11 cellular contexts compared by ENCODE assay signal in the genomic region with DNA sequence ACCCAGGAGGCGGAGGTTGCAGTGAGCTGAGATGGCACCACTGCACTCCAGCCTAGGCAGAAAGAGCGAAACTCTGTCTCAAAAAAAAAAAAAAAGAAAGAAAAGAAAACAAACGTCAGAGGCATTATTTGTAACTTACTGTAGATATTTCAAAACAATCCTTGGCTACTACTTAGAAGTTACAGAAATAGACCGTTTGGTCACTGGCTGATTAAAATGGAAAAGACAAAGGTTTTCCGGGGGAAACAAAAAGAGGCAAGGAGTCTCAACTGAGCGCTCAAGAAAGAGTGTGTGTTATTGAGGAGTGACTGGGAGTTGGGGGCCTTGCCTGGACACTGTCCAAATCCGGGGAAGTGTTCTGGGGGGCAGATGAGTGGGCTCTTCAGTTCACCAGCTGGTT. TPM values are rescaled to one million over a fixed set of nuclear protein-coding genes. Genes with fewer than 3 reads are reported as not detected.
A peak's percentile ranks its signal among the peaks of the same experiment; 100 is the strongest.
DNase-seq lines count a peak whose midpoint lies in the region; TF ChIP-seq lines count a peak whose summit lies in the region.
"Had no signal": no experiment of that assay in that cellular context is flagged by ENCODE, and none has a peak within 500 bp of the region (broad histone marks: within the 10 kb centered on the region; RNA-seq: fewer than 3 reads in every experiment).

No MANE protein-coding gene starts in this region.

- no peak for TF ChIP-seq POLR2A in prostate gland (IDR thresholded peaks at IDR 0.05)

- DNase-seq in AG08395 (ENCODE audit: low spot score): peak; percentile 47
- no peak for DNase-seq in activated T-helper 1 cell treated with anti-CD3 and anti-CD28 coated beads, Interleukin-12 subunit alpha, Interleukin-12 subunit beta, Interleukin-2, Interleukin-4 antibody, amounts not matched to agents 30 ng/mL and 10 ng/mL and 1 ng/mL, durations not matched to agents 14 hours and 24 hours and 36 hours (ENCODE audit: low spot score)
- peak; percentile 55 for DNase-seq in fibroblast of mammary gland (ENCODE audit: low read depth)
- DNase-seq in prostate gland (ENCODE audit: low spot score): no peak
- no peak for DNase-seq in posterior cingulate gyrus
- DNase-seq in Kasumi-1 (lab: John Stamatoyannopoulos, UW): no peak
- DNase-seq in stimulated activated CD4-positive, alpha-beta T cell treated with anti-CD3 and anti-CD28 coated beads, Interleukin-4, amount 100 ng/mL, for 4 hours: no peak
- DNase-seq in progenitor cell of endocrine pancreas (ENCODE audit: low spot score, unreplicated experiment): no peak
- DNase-seq: NCI-H2081 had no signal

- H3K27me3 ChIP-seq in prostate gland (replicated peaks; ENCODE audit: insufficient read depth): no peaks in the 10 kb centered on the region

- peaks cover 4% of the 10 kb centered on the region for H3K36me3 Mint-ChIP-seq in activated T-helper 1 cell treated with anti-CD3 and anti-CD28 coated beads, Interleukin-12 subunit alpha, Interleukin-12 subunit beta, Interleukin-2, Interleukin-4 antibody, amounts not matched to agents 30 ng/mL and 10 ng/mL and 1 ng/mL, durations not matched to agents 14 hours and 24 hours and 36 hours (ENCODE audit: low read depth)
- H3K36me3 Mint-ChIP-seq in progenitor cell of endocrine pancreas (ENCODE audit: insufficient read depth): no peaks in the 10 kb centered on the region

- peaks cover 26% of the 10 kb centered on the region for H3K4me1 Mint-ChIP-seq in activated T-helper 1 cell treated with anti-CD3 and anti-CD28 coated beads, Interleukin-12 subunit alpha, Interleukin-12 subunit beta, Interleukin-2, Interleukin-4 antibody, amounts not matched to agents 30 ng/mL and 10 ng/mL and 1 ng/mL, durations not matched to agents 14 hours and 24 hours and 36 hours (ENCODE audit: low read depth)
- no peaks in the 10 kb centered on the region for H3K4me1 Mint-ChIP-seq in progenitor cell of endocrine pancreas (ENCODE audit: low read depth)

- intact Hi-C loops in activated T-helper 1 cell treated with anti-CD3 and anti-CD28 coated beads, Interleukin-12 subunit alpha, Interleukin-12 subunit beta, Interleukin-2, Interleukin-4 antibody, amounts not matched to agents 30 ng/mL and 10 ng/mL and 1 ng/mL, durations not matched to agents 14 hours and 24 hours and 36 hours (cut with micrococcal nuclease): no loop called here
- intact Hi-C loops in prostate gland (cut with DNase I): no loop called here
- intact Hi-C loops in posterior cingulate gyrus (cut with DNase I): no loop called here

- no peaks in the 10 kb centered on the region for H3K9me3 Mint-ChIP-seq in activated T-helper 1 cell treated with anti-CD3 and anti-CD28 coated beads, Interleukin-12 subunit alpha, Interleukin-12 subunit beta, Interleukin-2, Interleukin-4 antibody, amounts not matched to agents 30 ng/mL and 10 ng/mL and 1 ng/mL, durations not matched to agents 14 hours and 24 hours and 36 hours
- H3K9me3 Mint-ChIP-seq in progenitor cell of endocrine pancreas (ENCODE audit: low read depth): no peaks in the 10 kb centered on the region

- peak overlapping the region; percentile 33 for H3K27ac Mint-ChIP-seq in activated T-helper 1 cell treated with anti-CD3 and anti-CD28 coated beads, Interleukin-12 subunit alpha, Interleukin-12 subunit beta, Interleukin-2, Interleukin-4 antibody, amounts not matched to agents 30 ng/mL and 10 ng/mL and 1 ng/mL, durations not matched to agents 14 hours and 24 hours and 36 hours
- no peak overlapping the region for H3K27ac Mint-ChIP-seq in progenitor cell of endocrine pancreas

- H3K4me3 Mint-ChIP-seq in activated T-helper 1 cell treated with anti-CD3 and anti-CD28 coated beads, Interleukin-12 subunit alpha, Interleukin-12 subunit beta, Interleukin-2, Interleukin-4 antibody, amounts not matched to agents 30 ng/mL and 10 ng/mL and 1 ng/mL, durations not matched to agents 14 hours and 24 hours and 36 hours: no peak overlapping the region
- H3K4me3 Mint-ChIP-seq in progenitor cell of endocrine pancreas (ENCODE audit: low read depth): no peak overlapping the region

- no peaks in the 10 kb centered on the region for H3K27me3 Mint-ChIP-seq in activated T-helper 1 cell treated with anti-CD3 and anti-CD28 coated beads, Interleukin-12 subunit alpha, Interleukin-12 subunit beta, Interleukin-2, Interleukin-4 antibody, amounts not matched to agents 30 ng/mL and 10 ng/mL and 1 ng/mL, durations not matched to agents 14 hours and 24 hours and 36 hours (ENCODE audit: insufficient read depth)
- no peaks in the 10 kb centered on the region for H3K27me3 Mint-ChIP-seq in progenitor cell of endocrine pancreas

- 57% methylated on average over 7 of the region's 7 CpGs for WGBS in prostate gland

- H3K27ac ChIP-seq in prostate gland: peak overlapping the region; percentile 15 to 47
- H3K27ac ChIP-seq: C4-2B had no signal

- H3K9me3 ChIP-seq in prostate gland: no peaks in the 10 kb centered on the region

- no peak for TF ChIP-seq CTCF in fibroblast of mammary gland (conservative IDR thresholded peaks at IDR 0.05; ENCODE audit: control insufficient read depth, insufficient read depth, low read depth, low read length)
- TF ChIP-seq CTCF in prostate gland (IDR thresholded peaks at IDR 0.05): no peak
- no peak for TF ChIP-seq CTCF in progenitor cell of endocrine pancreas (IDR thresholded peaks at IDR 0.05; ENCODE audit: unreplicated experiment)

- no peak overlapping the region for H3K4me3 ChIP-seq in fibroblast of mammary gland (ENCODE audit: control insufficient read depth, low read depth, low read length)
- H3K4me3 ChIP-seq in prostate gland: no peak overlapping the region

- H3K36me3 ChIP-seq in prostate gland: no peaks in the 10 kb centered on the region

- H3K4me1 ChIP-seq in prostate gland (replicated peaks): no peaks in the 10 kb centered on the region

RNA-seq across cellular contexts. Expression of a gene that starts 47.6 kb away (rescaled TPM):
- not detected in 2 replicates for total RNA-seq in activated T-helper 1 cell treated with anti-CD3 and anti-CD28 coated beads, Interleukin-12 subunit alpha, Interleukin-12 subunit beta, Interleukin-2, Interleukin-4 antibody, amounts not matched to agents 30 ng/mL and 10 ng/mL and 1 ng/mL, durations not matched to agents 14 hours and 24 hours and 36 hours
- 10 to 100 TPM in 1 of 2 donors, not detected in 1; 10.6 TPM for total RNA-seq in prostate gland
- not detected in 2 replicates for total RNA-seq in progenitor cell of endocrine pancreas
- total RNA-seq: omental fat pad had no signal

Comparison
In these comparisons a context has a peak if more than half of its experiments do, and no peak if none do; other contexts are left out.
1. DNase-seq: peak in AG08395 (single experiment) and fibroblast of mammary gland (single experiment); none in activated T-helper 1 cell treated with anti-CD3 and anti-CD28 coated beads, Interleukin-12 subunit alpha, Interleukin-12 subunit beta, Interleukin-2, Interleukin-4 antibody, amounts not matched to agents 30 ng/mL and 10 ng/mL and 1 ng/mL, durations not matched to agents 14 hours and 24 hours and 36 hours (single experiment), prostate gland (single experiment), posterior cingulate gyrus (0 of 10), Kasumi-1 (0 of 2), stimulated activated CD4-positive, alpha-beta T cell treated with anti-CD3 and anti-CD28 coated beads, Interleukin-4, amount 100 ng/mL, for 4 hours (0 of 2) and progenitor cell of endocrine pancreas (single experiment).